In genomic region chr15:64355559-64356442, GRCh38 we compare ENCODE assay signal across 8 cellular contexts. TPM values are rescaled to one million over a fixed set of nuclear protein-coding genes. Genes with fewer than 3 reads are reported as not detected.
A peak's percentile ranks its signal among the peaks of the same experiment; 100 is the strongest.
DNase-seq lines count a peak whose midpoint lies in the region; ATAC-seq and TF ChIP-seq lines count a peak whose summit lies in the region.

CSNK1G1 (minus strand) TSS chr15:64356173; CDS start chr15:64300499, 55,674 bp downstream.

- no peaks in the 10 kb centered on the region for H3K9me3 ChIP-seq in lower lobe of right lung

- H3K27ac ChIP-seq in lower lobe of right lung, result peak within 1 kb of the TSS; percentile 66

- DNase-seq in CD1c-positive myeloid dendritic cell (ENCODE audit: extremely low spot score), result peak; percentile 98
- peak; percentile 95 for DNase-seq in HS-27A (ENCODE audit: low read depth)
- peak; percentile 80 for DNase-seq in NK-92 (lab: John Stamatoyannopoulos, UW; ENCODE audit: unreplicated experiment)
- peak; percentile 80 to 84 for DNase-seq in activated CD8-positive, alpha-beta memory T cell treated with anti-CD3 and anti-CD28 coated beads for 1 hour (ENCODE audit: extremely low read depth in 1 of 2, low read depth in 1 of 2)
- peak; percentile 91 for DNase-seq in effector CD4-positive, alpha-beta T cell
- peak; percentile 96 for DNase-seq in lower lobe of right lung
- peak; percentile 83 to 91 (median 83) for DNase-seq in stimulated activated CD4-positive, alpha-beta T cell treated with anti-CD3 and anti-CD28 coated beads, TNF-alpha, amount 100 ng/mL, for 24 hours (ENCODE audit: low read depth in 3 of 3)

- intact Hi-C loops in lower lobe of right lung (cut with DNase I), result no loop called here

- no peaks in the 10 kb centered on the region for H3K27me3 ChIP-seq in lower lobe of right lung (ENCODE audit: low read depth)

- peak within 1 kb of the TSS; percentile 84 for H3K4me3 ChIP-seq in lower lobe of right lung

- no peak for TF ChIP-seq CTCF in lower lobe of right lung (IDR thresholded peaks at IDR 0.05)

- H3K36me3 ChIP-seq in lower lobe of right lung, result no peaks in the 10 kb centered on the region

- ATAC-seq in GM19467 (IDR thresholded peaks at IDR 0.05; ENCODE audit: unreplicated experiment) (peak; percentile 96), lower lobe of right lung (peak; percentile 100)

- H3K4me1 ChIP-seq in lower lobe of right lung, result peaks cover 25% of the 10 kb centered on the region

RNA-seq across cellular contexts. Expression of gene CSNK1G1, which starts in this region (rescaled TPM):
- 19.8 TPM for total RNA-seq in lower lobe of right lung

Comparison
In these comparisons a context has a peak if more than half of its experiments do, and no peak if none do; other contexts are left out.
1. Peak in every context shown above with its lines: DNase-seq, ATAC-seq, H3K4me3 ChIP-seq and H3K27ac ChIP-seq.